28 cellular contexts compared by ENCODE assay signal in genomic region chr16:49910761-49911160, GRCh38. TPM values are rescaled to one million over a fixed set of nuclear protein-coding genes. Genes with fewer than 3 reads are reported as not detected.
"Had no signal": no experiment of that assay in that cellular context is flagged by ENCODE, and none has a peak within 500 bp of the region (broad histone marks: within the 10 kb centered on the region; RNA-seq: fewer than 3 reads in every experiment).

No MANE protein-coding gene starts in this region.

- H3K27me3 Mint-ChIP-seq: dendritic cell treated with granulocyte-macrophage colony-stimulating factor and Interleukin-4, amounts not matched to agents 40 ng/mL and 50 ng/mL, for 4 days; type B pancreatic cell had no signal

- H3K27ac ChIP-seq: colonic mucosa, esophagus muscularis mucosa, heart right ventricle, lower lobe of right lung, parathyroid adenoma, right atrium auricular region, sigmoid colon, stomach, testis, tibial artery had no signal

- ATAC-seq: heart right ventricle; left colon; left ventricle myocardium superior; lower lobe of right lung; stimulated activated effector memory CD8-positive, alpha-beta T cell treated with anti-CD3 and anti-CD28 coated beads, Interleukin-12 subunit alpha, Interleukin-12 subunit beta, amount 100 ng/mL, for 72 hours had no signal

- FAIRE-seq: endothelial cell of umbilical vein had no signal

- H3K9me3 ChIP-seq: colonic mucosa, lower lobe of right lung, testis had no signal

- H3K9ac ChIP-seq: parathyroid adenoma had no signal

- H3K4me1 ChIP-seq: colonic mucosa, esophagus muscularis mucosa, heart right ventricle, lower lobe of right lung, parathyroid adenoma, right atrium auricular region, sigmoid colon, stomach, testis, tibial artery had no signal

- H3K27me3 ChIP-seq: colonic mucosa, esophagus muscularis mucosa, right atrium auricular region, sigmoid colon, testis had no signal

- H3K27ac Mint-ChIP-seq: dendritic cell treated with granulocyte-macrophage colony-stimulating factor and Interleukin-4, amounts not matched to agents 40 ng/mL and 50 ng/mL, for 4 days; progenitor cell of endocrine pancreas; stimulated activated effector memory CD8-positive, alpha-beta T cell treated with anti-CD3 and anti-CD28 coated beads, Interleukin-12 subunit alpha, Interleukin-12 subunit beta, amount 100 ng/mL, for 72 hours; type B pancreatic cell had no signal

- H3K4me3 Mint-ChIP-seq: dendritic cell treated with granulocyte-macrophage colony-stimulating factor and Interleukin-4, amounts not matched to agents 40 ng/mL and 50 ng/mL, for 4 days; immature natural killer cell; stimulated activated effector memory CD8-positive, alpha-beta T cell treated with anti-CD3 and anti-CD28 coated beads, Interleukin-12 subunit alpha, Interleukin-12 subunit beta, amount 100 ng/mL, for 72 hours; type B pancreatic cell had no signal

- DNase-seq: central memory CD4-positive, alpha-beta T cell; colonic mucosa; effector memory CD4-positive, alpha-beta T cell; foreskin melanocyte; glutamatergic neuron; heart right ventricle; hippocampal formation; immature natural killer cell; islet precursor cell; kidney glomerular epithelial cell; left colon; left ventricle myocardium superior; lower lobe of right lung; sigmoid colon; stimulated activated CD4-positive, alpha-beta T cell treated with anti-CD3 and anti-CD28 coated beads, Interleukin-2, amount 100 ng/mL, for 24 hours; stimulated activated CD4-positive, alpha-beta T cell treated with anti-CD3 and anti-CD28 coated beads, Interleukin-4, amount 100 ng/mL, for 24 hours; stimulated activated naive CD4-positive, alpha-beta T cell treated with Interleukin-2 at 50 U/mL for 16 hours; stomach; testis; tibial artery had no signal

- H3K79me2 ChIP-seq: parathyroid adenoma had no signal

- H3K9me3 Mint-ChIP-seq: immature natural killer cell, type B pancreatic cell had no signal

- H3K4me1 Mint-ChIP-seq: stimulated activated effector memory CD8-positive, alpha-beta T cell treated with anti-CD3 and anti-CD28 coated beads, Interleukin-12 subunit alpha, Interleukin-12 subunit beta, amount 100 ng/mL, for 72 hours had no signal

- H3K36me3 ChIP-seq: colonic mucosa, esophagus muscularis mucosa, heart right ventricle, lower lobe of right lung, right atrium auricular region, sigmoid colon, stomach, tibial artery had no signal

- H3K4me3 ChIP-seq: colonic mucosa, esophagus muscularis mucosa, heart right ventricle, lower lobe of right lung, right atrium auricular region, sigmoid colon, stomach, testis, tibial artery had no signal

- H3K36me3 Mint-ChIP-seq: immature natural killer cell; stimulated activated effector memory CD8-positive, alpha-beta T cell treated with anti-CD3 and anti-CD28 coated beads, Interleukin-12 subunit alpha, Interleukin-12 subunit beta, amount 100 ng/mL, for 72 hours; type B pancreatic cell had no signal

- H2AFZ ChIP-seq: parathyroid adenoma had no signal

RNA-seq across cellular contexts. Expression of gene ZNF423, which starts 54.8 kb away (rescaled TPM):
- polyA plus RNA-seq: immature natural killer cell had no signal
